Comparison of ENCODE assay signal across 1 cellular context in the genomic region with DNA sequence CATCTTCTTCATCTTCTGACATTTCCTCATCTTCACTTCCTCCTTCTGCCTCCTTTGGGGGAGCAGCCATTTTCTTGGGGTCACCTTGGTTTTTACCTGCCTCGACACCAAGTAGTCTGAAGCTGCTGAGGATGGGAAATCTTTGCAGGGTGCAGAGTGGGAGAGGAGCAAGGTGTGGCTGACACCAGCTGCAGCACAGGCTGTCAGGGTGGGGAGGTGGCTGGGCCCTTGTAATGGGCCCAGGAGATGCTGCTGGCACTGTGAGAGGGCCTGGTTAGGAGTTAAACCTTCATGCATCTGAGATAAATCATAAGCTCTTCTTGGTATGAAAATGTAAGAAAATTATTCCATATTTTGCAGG.
TF ChIP-seq lines count a peak whose summit lies in the region.

No MANE protein-coding gene starts in this region.

TF ChIP-seq in HepG2, 621 proteins besides CTCF, POLR2A, EP300 and RAD21:
- TF ChIP-seq ZNF234 (CRISPR knock-in tag; conservative IDR thresholded peaks at IDR 0.05) (no peak), NFYC (CRISPR knock-in tag; IDR thresholded peaks at IDR 0.05) (no peak), HOXD1 (CRISPR knock-in tag; IDR thresholded peaks at IDR 0.05) (no peak), XRCC5 (optimal IDR thresholded peaks at IDR 0.05; ENCODE audit: low read length) (no peak), ZNF260 (CRISPR knock-in tag; IDR thresholded peaks at IDR 0.05; ENCODE audit: borderline replicate concordance, low read depth) (no peak), ZNF30 (CRISPR knock-in tag; IDR thresholded peaks at IDR 0.05) (no peak), MIXL1 (CRISPR knock-in tag; IDR thresholded peaks at IDR 0.05) (no peak), ASH2L (IDR thresholded peaks at IDR 0.05; ENCODE audit: insufficient read length, low read depth, low read length) (no peak), ZNF44 (CRISPR knock-in tag; IDR thresholded peaks at IDR 0.05) (no peak), ARID2 (CRISPR knock-in tag; IDR thresholded peaks at IDR 0.05; ENCODE audit: borderline replicate concordance) (no peak), POLR2AphosphoS5 (IDR thresholded peaks at IDR 0.05; ENCODE audit: low read depth, low read length) (0 out of 2 replicates have a peak, but pooled peaks have one; percentile 23), JDP2 (CRISPR knock-in tag; IDR thresholded peaks at IDR 0.05; ENCODE audit: borderline replicate concordance) (no peak), RBM22 (optimal IDR thresholded peaks at IDR 0.05; ENCODE audit: low read length) (peak; percentile 68), ZNF143 (CRISPR knock-in tag; IDR thresholded peaks at IDR 0.05) (no peak), SP140L (CRISPR knock-in tag; IDR thresholded peaks at IDR 0.05; ENCODE audit: borderline replicate concordance) (no peak), MTF2 (CRISPR knock-in tag; IDR thresholded peaks at IDR 0.05; ENCODE audit: borderline replicate concordance) (no peak), POLR2G (IDR thresholded peaks at IDR 0.05; ENCODE audit: low read depth, low read length) (peak; percentile 9; the same call in 1 of the 2 replicates), ZNF782 (CRISPR knock-in tag; IDR thresholded peaks at IDR 0.05; ENCODE audit: borderline replicate concordance) (no peak)
- TF ChIP-seq, protein P1, sequence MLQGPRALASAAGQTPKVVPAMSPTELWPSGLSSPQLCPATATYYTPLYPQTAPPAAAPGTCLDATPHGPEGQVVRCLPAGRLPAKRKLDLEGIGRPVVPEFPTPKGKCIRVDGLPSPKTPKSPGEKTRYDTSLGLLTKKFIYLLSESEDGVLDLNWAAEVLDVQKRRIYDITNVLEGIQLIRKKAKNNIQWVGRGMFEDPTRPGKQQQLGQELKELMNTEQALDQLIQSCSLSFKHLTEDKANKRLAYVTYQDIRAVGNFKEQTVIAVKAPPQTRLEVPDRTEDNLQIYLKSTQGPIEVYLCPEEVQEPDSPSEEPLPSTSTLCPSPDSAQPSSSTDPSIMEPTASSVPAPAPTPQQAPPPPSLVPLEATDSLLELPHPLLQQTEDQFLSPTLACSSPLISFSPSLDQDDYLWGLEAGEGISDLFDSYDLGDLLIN (CRISPR knock-in tag; IDR thresholded peaks at IDR 0.05; ENCODE audit: borderline replicate concordance), result no peak
- TF ChIP-seq, protein P2, sequence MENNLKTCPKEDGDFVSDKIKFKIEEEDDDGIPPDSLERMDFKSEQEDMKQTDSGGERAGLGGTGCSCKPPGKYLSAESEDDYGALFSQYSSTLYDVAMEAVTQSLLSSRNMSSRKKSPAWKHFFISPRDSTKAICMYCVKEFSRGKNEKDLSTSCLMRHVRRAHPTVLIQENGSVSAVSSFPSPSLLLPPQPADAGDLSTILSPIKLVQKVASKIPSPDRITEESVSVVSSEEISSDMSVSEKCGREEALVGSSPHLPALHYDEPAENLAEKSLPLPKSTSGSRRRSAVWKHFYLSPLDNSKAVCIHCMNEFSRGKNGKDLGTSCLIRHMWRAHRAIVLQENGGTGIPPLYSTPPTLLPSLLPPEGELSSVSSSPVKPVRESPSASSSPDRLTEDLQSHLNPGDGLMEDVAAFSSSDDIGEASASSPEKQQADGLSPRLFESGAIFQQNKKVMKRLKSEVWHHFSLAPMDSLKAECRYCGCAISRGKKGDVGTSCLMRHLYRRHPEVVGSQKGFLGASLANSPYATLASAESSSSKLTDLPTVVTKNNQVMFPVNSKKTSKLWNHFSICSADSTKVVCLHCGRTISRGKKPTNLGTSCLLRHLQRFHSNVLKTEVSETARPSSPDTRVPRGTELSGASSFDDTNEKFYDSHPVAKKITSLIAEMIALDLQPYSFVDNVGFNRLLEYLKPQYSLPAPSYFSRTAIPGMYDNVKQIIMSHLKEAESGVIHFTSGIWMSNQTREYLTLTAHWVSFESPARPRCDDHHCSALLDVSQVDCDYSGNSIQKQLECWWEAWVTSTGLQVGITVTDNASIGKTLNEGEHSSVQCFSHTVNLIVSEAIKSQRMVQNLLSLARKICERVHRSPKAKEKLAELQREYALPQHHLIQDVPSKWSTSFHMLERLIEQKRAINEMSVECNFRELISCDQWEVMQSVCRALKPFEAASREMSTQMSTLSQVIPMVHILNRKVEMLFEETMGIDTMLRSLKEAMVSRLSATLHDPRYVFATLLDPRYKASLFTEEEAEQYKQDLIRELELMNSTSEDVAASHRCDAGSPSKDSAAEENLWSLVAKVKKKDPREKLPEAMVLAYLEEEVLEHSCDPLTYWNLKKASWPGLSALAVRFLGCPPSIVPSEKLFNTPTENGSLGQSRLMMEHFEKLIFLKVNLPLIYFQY (CRISPR knock-in tag; IDR thresholded peaks at IDR 0.05; ENCODE audit: borderline replicate concordance), result no peak
- TF ChIP-seq, protein P3, sequence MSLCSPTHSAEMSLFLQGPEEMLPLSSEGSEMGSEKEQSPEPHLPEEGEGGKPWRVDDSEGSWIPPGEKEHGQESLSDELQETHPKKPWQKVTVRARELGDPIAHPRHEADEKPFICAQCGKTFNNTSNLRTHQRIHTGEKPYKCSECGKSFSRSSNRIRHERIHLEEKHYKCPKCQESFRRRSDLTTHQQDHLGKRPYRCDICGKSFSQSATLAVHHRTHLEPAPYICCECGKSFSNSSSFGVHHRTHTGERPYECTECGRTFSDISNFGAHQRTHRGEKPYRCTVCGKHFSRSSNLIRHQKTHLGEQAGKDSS (CRISPR knock-in tag; IDR thresholded peaks at IDR 0.05; ENCODE audit: borderline replicate concordance, low read depth), result no peak
- TF ChIP-seq, protein P4, sequence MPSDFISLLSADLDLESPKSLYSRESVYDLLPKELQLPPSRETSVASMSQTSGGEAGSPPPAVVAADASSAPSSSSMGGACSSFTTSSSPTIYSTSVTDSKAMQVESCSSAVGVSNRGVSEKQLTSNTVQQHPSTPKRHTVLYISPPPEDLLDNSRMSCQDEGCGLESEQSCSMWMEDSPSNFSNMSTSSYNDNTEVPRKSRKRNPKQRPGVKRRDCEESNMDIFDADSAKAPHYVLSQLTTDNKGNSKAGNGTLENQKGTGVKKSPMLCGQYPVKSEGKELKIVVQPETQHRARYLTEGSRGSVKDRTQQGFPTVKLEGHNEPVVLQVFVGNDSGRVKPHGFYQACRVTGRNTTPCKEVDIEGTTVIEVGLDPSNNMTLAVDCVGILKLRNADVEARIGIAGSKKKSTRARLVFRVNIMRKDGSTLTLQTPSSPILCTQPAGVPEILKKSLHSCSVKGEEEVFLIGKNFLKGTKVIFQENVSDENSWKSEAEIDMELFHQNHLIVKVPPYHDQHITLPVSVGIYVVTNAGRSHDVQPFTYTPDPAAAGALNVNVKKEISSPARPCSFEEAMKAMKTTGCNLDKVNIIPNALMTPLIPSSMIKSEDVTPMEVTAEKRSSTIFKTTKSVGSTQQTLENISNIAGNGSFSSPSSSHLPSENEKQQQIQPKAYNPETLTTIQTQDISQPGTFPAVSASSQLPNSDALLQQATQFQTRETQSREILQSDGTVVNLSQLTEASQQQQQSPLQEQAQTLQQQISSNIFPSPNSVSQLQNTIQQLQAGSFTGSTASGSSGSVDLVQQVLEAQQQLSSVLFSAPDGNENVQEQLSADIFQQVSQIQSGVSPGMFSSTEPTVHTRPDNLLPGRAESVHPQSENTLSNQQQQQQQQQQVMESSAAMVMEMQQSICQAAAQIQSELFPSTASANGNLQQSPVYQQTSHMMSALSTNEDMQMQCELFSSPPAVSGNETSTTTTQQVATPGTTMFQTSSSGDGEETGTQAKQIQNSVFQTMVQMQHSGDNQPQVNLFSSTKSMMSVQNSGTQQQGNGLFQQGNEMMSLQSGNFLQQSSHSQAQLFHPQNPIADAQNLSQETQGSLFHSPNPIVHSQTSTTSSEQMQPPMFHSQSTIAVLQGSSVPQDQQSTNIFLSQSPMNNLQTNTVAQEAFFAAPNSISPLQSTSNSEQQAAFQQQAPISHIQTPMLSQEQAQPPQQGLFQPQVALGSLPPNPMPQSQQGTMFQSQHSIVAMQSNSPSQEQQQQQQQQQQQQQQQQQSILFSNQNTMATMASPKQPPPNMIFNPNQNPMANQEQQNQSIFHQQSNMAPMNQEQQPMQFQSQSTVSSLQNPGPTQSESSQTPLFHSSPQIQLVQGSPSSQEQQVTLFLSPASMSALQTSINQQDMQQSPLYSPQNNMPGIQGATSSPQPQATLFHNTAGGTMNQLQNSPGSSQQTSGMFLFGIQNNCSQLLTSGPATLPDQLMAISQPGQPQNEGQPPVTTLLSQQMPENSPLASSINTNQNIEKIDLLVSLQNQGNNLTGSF (CRISPR knock-in tag; IDR thresholded peaks at IDR 0.05), result no peak
